Comparison of ENCODE assay signal across 13 cellular contexts in genomic region chr11:15199693-15200092, GRCh38.
DNase-seq lines count a peak whose midpoint lies in the region; ATAC-seq and TF ChIP-seq lines count a peak whose summit lies in the region.
"Had no signal": no experiment of that assay in that cellular context is flagged by ENCODE, and none has a peak within 500 bp of the region (broad histone marks: within the 10 kb centered on the region; RNA-seq: fewer than 3 reads in every experiment).

No MANE protein-coding gene starts in this region.

- no peak overlapping the region for H3K27ac ChIP-seq in right atrium auricular region
- no peak overlapping the region for H3K27ac ChIP-seq in transverse colon
- no peak overlapping the region for H3K27ac ChIP-seq in A673 (ENCODE audit: low read depth, low read length, poor library complexity, severe bottlenecking)

- no peak for TF ChIP-seq CTCF in right atrium auricular region (IDR thresholded peaks at IDR 0.05)
- no peak for TF ChIP-seq CTCF in transverse colon (IDR thresholded peaks at IDR 0.05)
- TF ChIP-seq CTCF in A673 (conservative IDR thresholded peaks at IDR 0.05; ENCODE audit: low read depth, low read length) = no peak

- H3K4me3 ChIP-seq in right atrium auricular region (no peak overlapping the region), transverse colon (no peak overlapping the region), A673 (ENCODE audit: low read depth, low read length, poor library complexity, severe bottlenecking) (no peak overlapping the region)

- no peak for TF ChIP-seq EP300 in transverse colon (IDR thresholded peaks at IDR 0.05; ENCODE audit: low read depth)

- intact Hi-C loops in Right ventricle myocardium superior (cut with DNase I) = no loop called here
- intact Hi-C loops in left ventricle myocardium superior (cut with micrococcal nuclease) = no loop called here
- intact Hi-C loops in transverse colon (cut with DNase I; ENCODE audit: low total_unique reads) = loop anchor here (10.0 kb wide), 1 partner anchor 295 kb away; no protein-coding TSS in a partner anchor
- intact Hi-C loops in A673 (cut with micrococcal nuclease; ENCODE audit: unreplicated experiment) = loop anchor here (10.0 kb wide), 1 partner anchor 665 kb away; no protein-coding TSS in a partner anchor

- H3K36me3 ChIP-seq in right atrium auricular region = no peaks in the 10 kb centered on the region
- no peaks in the 10 kb centered on the region for H3K36me3 ChIP-seq in transverse colon
- no peaks in the 10 kb centered on the region for H3K36me3 ChIP-seq in A673 (ENCODE audit: insufficient read depth, low read length, poor library complexity, severe bottlenecking)

- POLR2A ChIA-PET in A673 (lab: Charles Lee; ENCODE audit: low non-redundant PET) = no interaction called here

- no peak for TF ChIP-seq POLR2A in transverse colon (IDR thresholded peaks at IDR 0.05)

- no peaks in the 10 kb centered on the region for H3K27me3 ChIP-seq in right atrium auricular region
- no peaks in the 10 kb centered on the region for H3K27me3 ChIP-seq in transverse colon
- H3K27me3 ChIP-seq in A673 (replicated peaks; ENCODE audit: insufficient read depth, low read depth, low read length, poor library complexity) = no peaks in the 10 kb centered on the region

- H3K9me3 ChIP-seq in right atrium auricular region (no peaks in the 10 kb centered on the region), transverse colon (no peaks in the 10 kb centered on the region), A673 (ENCODE audit: low read depth, low read length, poor library complexity, severe bottlenecking) (no peaks in the 10 kb centered on the region)

- WGBS in transverse colon (ENCODE audit: low coverage in 1 of 2), 2 donors = 60 to 76% methylated on average over 1 to 3 of the region's 3 CpGs

- in situ Hi-C loops in transverse colon (cut with MboI; ENCODE audit: low pct_ligation_motif_present in 1 of 4, low pct_unique_long_range_greater_than_20kb in 1 of 4, low sequenced_read_pairs in 3 of 4) = loop anchor here in 1 of 4 donors (5.0 kb wide), 1 partner anchor 97 kb away; no protein-coding TSS in a partner anchor

- ATAC-seq in Right ventricle myocardium superior (ENCODE audit: poor library complexity) = peak; percentile 85
- peak; percentile 89 for ATAC-seq in left ventricle myocardium superior

- H3K4me1 ChIP-seq in right atrium auricular region = peaks cover 0 to 5% of the 10 kb centered on the region in 2 donors
- H3K4me1 ChIP-seq in transverse colon = peaks cover 13 to 30% (median 14%) of the 10 kb centered on the region in 4 donors
- no peaks in the 10 kb centered on the region for H3K4me1 ChIP-seq in A673 (ENCODE audit: insufficient read depth, low read length, poor library complexity, severe bottlenecking)

- no TSS peak for BruUV-seq in A673 (replicated peaks; lab: Mats Ljungman, UMichigan)

- DNase-seq in Right ventricle myocardium superior (peak; percentile 64), right atrium auricular region (ENCODE audit: low spot score) (no peak), astrocyte of the hippocampus (ENCODE audit: low read depth, low spot score) (peak; percentile 63), left ventricle myocardium superior (peak; percentile 60), transverse colon (no peak), A673 (ENCODE audit: low spot score) (no peak), SW480 (ENCODE audit: low spot score) (no peak), NCI-H146 (lab: John Stamatoyannopoulos, UW) (no peak)
- DNase-seq: activated CD4-positive, alpha-beta memory T cell treated with anti-CD3 and anti-CD28 coated beads, Interleukin-2, amount 10 ng/mL, durations not matched to agents 7 days and 5 days; activated naive CD4-positive, alpha-beta T cell treated with anti-CD3 and anti-CD28 coated beads, Interleukin-2, amount 10 ng/mL, durations not matched to agents 7 days and 5 days; NCI-H69; nephron progenitor cell; stimulated activated naive CD4-positive, alpha-beta T cell treated with Interleukin-2 at 50 U/mL for 16 hours had no signal

- CTCF ChIA-PET in A673 (lab: Charles Lee) = no interaction called here

Comparison
In these comparisons a context has a peak if more than half of its experiments do, and no peak if none do; other contexts are left out.
1. DNase-seq: peak in Right ventricle myocardium superior (single experiment), astrocyte of the hippocampus (single experiment) and left ventricle myocardium superior (single experiment); none in right atrium auricular region (single experiment), transverse colon (single experiment), A673 (single experiment), SW480 (single experiment) and NCI-H146 (single experiment).
2. intact Hi-C loops: an anchor here in transverse colon (10.0 kb wide) and A673 (10.0 kb wide); none called in Right ventricle myocardium superior and left ventricle myocardium superior.